ENCODE assay signal across 18 cellular contexts in the genomic region with DNA sequence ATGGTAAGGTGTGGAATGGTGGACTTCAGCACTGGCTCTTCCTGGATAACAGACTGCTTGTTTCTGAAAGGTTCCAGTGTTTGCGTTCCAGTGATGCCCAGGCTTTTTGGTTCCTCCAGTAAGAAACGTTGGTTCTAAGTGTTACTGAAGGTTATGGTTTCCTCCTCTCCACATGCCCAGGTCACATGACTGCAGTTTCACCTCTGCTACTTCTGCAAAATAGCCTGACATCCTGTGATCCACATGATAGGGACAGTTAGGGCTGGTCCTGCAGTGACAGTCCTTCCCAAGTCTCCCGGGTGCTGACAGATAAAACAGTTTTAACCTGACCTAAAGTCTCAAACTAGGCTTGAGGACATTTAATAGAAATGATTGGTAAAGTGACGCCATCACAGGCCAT.
DNase-seq lines count a peak whose midpoint lies in the region; ATAC-seq, FAIRE-seq and TF ChIP-seq lines count a peak whose summit lies in the region.
"Had no signal": no experiment of that assay in that cellular context is flagged by ENCODE, and none has a peak within 500 bp of the region (broad histone marks: within the 10 kb centered on the region; RNA-seq: fewer than 3 reads in every experiment).

No MANE protein-coding gene starts in this region.

- H3K4me2 ChIP-seq in K562 (ENCODE audit: insufficient read depth, low read length): no peak overlapping the region

- H2AFZ ChIP-seq in K562 (ENCODE audit: low read depth, low read length): no peak overlapping the region

- no peak overlapping the region for H3K27ac ChIP-seq in K562 (ENCODE audit: extremely low read depth, low read depth, low read length)
- H3K27ac ChIP-seq in upper lobe of right lung: no peak overlapping the region
- H3K27ac ChIP-seq: BLaER1 treated with 17β-estradiol and CSF1 and Interleukin-3, amounts not matched to agents 10 nM and 100 nM; HL-60; Peyer's patch; SJSA1 had no signal

- FAIRE-seq in K562 (lab: Jason Lieb, UNC): no peak
- FAIRE-seq in HTR-8/SVneo (lab: Jason Lieb, UNC): no peak

- no peaks in the 10 kb centered on the region for H3K79me2 ChIP-seq in K562 (ENCODE audit: control insufficient read depth, insufficient read depth, low read length)

- H3K9me3 ChIP-seq in K562 (replicated peaks; ENCODE audit: control insufficient read depth, insufficient read depth, low read depth, low read length) (no peaks in the 10 kb centered on the region), upper lobe of right lung (no peaks in the 10 kb centered on the region)
- H3K9me3 ChIP-seq: BLaER1 treated with 17β-estradiol and CSF1 and Interleukin-3, amounts not matched to agents 10 nM and 100 nM; Peyer's patch; SJSA1 had no signal

- H3K4me1 ChIP-seq in K562 (replicated peaks in 1 of 2; ENCODE audit: control insufficient read depth in 2 of 2, insufficient read depth in 2 of 2, low read length in 2 of 2) (no peaks in the 10 kb centered on the region; a peak in 1 of 5 replicates), upper lobe of right lung (no peaks in the 10 kb centered on the region)
- H3K4me1 ChIP-seq: Peyer's patch, SJSA1 had no signal

- no peak for TF ChIP-seq RAD21 in K562 (CRISPR knock-in tag; conservative IDR thresholded peaks at IDR 0.05 in 1 of 2, IDR thresholded peaks at IDR 0.05 in 1 of 2)

- WGBS in K562 (ENCODE audit: insufficient coverage, low coverage, missing lambda C conversion rate): 0% methylated on average over 4 of the region's 4 CpGs

- no peak for ATAC-seq in K562
- ATAC-seq in upper lobe of right lung: peak; percentile 37

- H3K36me3 ChIP-seq in K562 (ENCODE audit: control insufficient read depth, insufficient read depth, low read length): no peaks in the 10 kb centered on the region
- no peaks in the 10 kb centered on the region for H3K36me3 ChIP-seq in upper lobe of right lung
- H3K36me3 ChIP-seq: BLaER1 treated with 17β-estradiol and CSF1 and Interleukin-3, amounts not matched to agents 10 nM and 100 nM; Peyer's patch; SJSA1 had no signal

- H3K9ac ChIP-seq in K562 (ENCODE audit: insufficient read depth in 1 of 2, low read depth in 2 of 2, low read length in 2 of 2): no peak overlapping the region
- H3K9ac ChIP-seq: BLaER1 treated with 17β-estradiol and CSF1 and Interleukin-3, amounts not matched to agents 10 nM and 100 nM had no signal

- no peaks in the 10 kb centered on the region for H4K20me1 ChIP-seq in K562 (replicated peaks; ENCODE audit: control insufficient read depth, insufficient read depth, low read length)
- H4K20me1 ChIP-seq: BLaER1 treated with 17β-estradiol and CSF1 and Interleukin-3, amounts not matched to agents 10 nM and 100 nM had no signal

- DNase-seq in GF-D8 (lab: John Stamatoyannopoulos, UW): peak; percentile 6
- DNase-seq in NB4 (ENCODE audit: low read depth): peak; percentile 36
- no peak for DNase-seq in K562 (ENCODE audit: extremely low read depth in 1 of 4, low spot score in 3 of 4)
- DNase-seq in upper lobe of right lung: peak; percentile 10
- DNase-seq in EL: no peak
- DNase-seq in cardiac septum (ENCODE audit: low spot score): no peak
- DNase-seq in HTR-8/SVneo (ENCODE audit: insufficient read length, low spot score): no peak
- DNase-seq: CD8-positive, alpha-beta memory T cell; H7; KG1; MV-4-11; NCI-H1694; NCI-H446 treated with DMSO at 0.1 percent for 48 hours; NCI-H526 treated with DMSO at 0.1 percent for 48 hours; Peyer's patch had no signal

- no peaks in the 10 kb centered on the region for H3K9me1 ChIP-seq in K562 (ENCODE audit: control insufficient read depth, insufficient read depth, low read length)

- POLR2A ChIA-PET in K562 (lab: Yijun Ruan, JAX): no interaction called here

- no TSS peak for BruUV-seq in K562 (replicated peaks; lab: Mats Ljungman, UMichigan)

- H3K27me3 ChIP-seq in K562 (ENCODE audit: control insufficient read depth in 2 of 2, insufficient read depth in 2 of 2, low read length in 2 of 2): peaks cover 0 to 5% of the 10 kb centered on the region in 2 experiments; a peak in 2 of 5 replicates
- H3K27me3 ChIP-seq in upper lobe of right lung: no peaks in the 10 kb centered on the region
- H3K27me3 ChIP-seq: BLaER1 treated with 17β-estradiol and CSF1 and Interleukin-3, amounts not matched to agents 10 nM and 100 nM; Peyer's patch had no signal

- CTCF ChIA-PET in K562 (lab: Yijun Ruan, JAX; ENCODE audit: low intra/inter-chr PET ratio): no interaction called here

- H3K4me3 ChIP-seq in NB4 (ENCODE audit: low read depth, low read length) (no peak overlapping the region), K562 (no peak overlapping the region), upper lobe of right lung (no peak overlapping the region)
- H3K4me3 ChIP-seq: BLaER1 treated with 17β-estradiol and CSF1 and Interleukin-3, amounts not matched to agents 10 nM and 100 nM; Peyer's patch; SJSA1 had no signal

- no peak for TF ChIP-seq POLR2A in NB4 (IDR thresholded peaks at IDR 0.05; ENCODE audit: extremely low read depth, insufficient read length)
- TF ChIP-seq POLR2A in K562 (conservative IDR thresholded peaks at IDR 0.05): no peak

- no peak for TF ChIP-seq EP300 in K562 (IDR thresholded peaks at IDR 0.05; ENCODE audit: low read length)

- TF ChIP-seq CTCF in NB4 (IDR thresholded peaks at IDR 0.05; ENCODE audit: low read depth, low read length) (no peak), K562 (IDR thresholded peaks at IDR 0.05 in 2 of 3, conservative IDR thresholded peaks at IDR 0.05 in 1 of 3; ENCODE audit: insufficient read depth in 2 of 3, low read depth in 1 of 3, low read length in 3 of 3) (no peak), upper lobe of right lung (IDR thresholded peaks at IDR 0.05) (no peak)

- intact Hi-C loops in K562 (cut with micrococcal nuclease): no loop called here
- intact Hi-C loops in upper lobe of right lung (cut with DNase I): no loop called here
- intact Hi-C loops in cardiac septum (cut with DNase I): no loop called here

- in situ Hi-C loops in K562 (cut with MboI): no loop called here

TF ChIP-seq in K562, 482 proteins besides CTCF, POLR2A, EP300 and RAD21:
- TF ChIP-seq, protein P1, sequence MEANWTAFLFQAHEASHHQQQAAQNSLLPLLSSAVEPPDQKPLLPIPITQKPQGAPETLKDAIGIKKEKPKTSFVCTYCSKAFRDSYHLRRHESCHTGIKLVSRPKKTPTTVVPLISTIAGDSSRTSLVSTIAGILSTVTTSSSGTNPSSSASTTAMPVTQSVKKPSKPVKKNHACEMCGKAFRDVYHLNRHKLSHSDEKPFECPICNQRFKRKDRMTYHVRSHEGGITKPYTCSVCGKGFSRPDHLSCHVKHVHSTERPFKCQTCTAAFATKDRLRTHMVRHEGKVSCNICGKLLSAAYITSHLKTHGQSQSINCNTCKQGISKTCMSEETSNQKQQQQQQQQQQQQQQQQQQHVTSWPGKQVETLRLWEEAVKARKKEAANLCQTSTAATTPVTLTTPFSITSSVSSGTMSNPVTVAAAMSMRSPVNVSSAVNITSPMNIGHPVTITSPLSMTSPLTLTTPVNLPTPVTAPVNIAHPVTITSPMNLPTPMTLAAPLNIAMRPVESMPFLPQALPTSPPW (CRISPR knock-in tag; IDR thresholded peaks at IDR 0.05): no peak
- TF ChIP-seq BMI1 (IDR thresholded peaks at IDR 0.05; ENCODE audit: low read length) (no peak), SRSF9 (IDR thresholded peaks at IDR 0.05; ENCODE audit: borderline replicate concordance, low read depth, low read length) (no peak), PHB2 (IDR thresholded peaks at IDR 0.05; ENCODE audit: low read depth) (no peak), ZNF699 (CRISPR knock-in tag; IDR thresholded peaks at IDR 0.05; ENCODE audit: insufficient replicate concordance) (no peak)
- TF ChIP-seq, protein P2, sequence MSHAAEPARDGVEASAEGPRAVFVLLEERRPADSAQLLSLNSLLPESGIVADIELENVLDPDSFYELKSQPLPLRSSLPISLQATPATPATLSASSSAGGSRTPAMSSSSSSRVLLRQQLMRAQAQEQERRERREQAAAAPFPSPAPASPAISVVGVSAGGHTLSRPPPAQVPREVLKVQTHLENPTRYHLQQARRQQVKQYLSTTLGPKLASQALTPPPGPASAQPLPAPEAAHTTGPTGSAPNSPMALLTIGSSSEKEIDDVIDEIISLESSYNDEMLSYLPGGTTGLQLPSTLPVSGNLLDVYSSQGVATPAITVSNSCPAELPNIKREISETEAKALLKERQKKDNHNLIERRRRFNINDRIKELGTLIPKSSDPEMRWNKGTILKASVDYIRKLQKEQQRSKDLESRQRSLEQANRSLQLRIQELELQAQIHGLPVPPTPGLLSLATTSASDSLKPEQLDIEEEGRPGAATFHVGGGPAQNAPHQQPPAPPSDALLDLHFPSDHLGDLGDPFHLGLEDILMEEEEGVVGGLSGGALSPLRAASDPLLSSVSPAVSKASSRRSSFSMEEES (CRISPR knock-in tag; IDR thresholded peaks at IDR 0.05): peak; percentile 67
- TF ChIP-seq, protein P3, sequence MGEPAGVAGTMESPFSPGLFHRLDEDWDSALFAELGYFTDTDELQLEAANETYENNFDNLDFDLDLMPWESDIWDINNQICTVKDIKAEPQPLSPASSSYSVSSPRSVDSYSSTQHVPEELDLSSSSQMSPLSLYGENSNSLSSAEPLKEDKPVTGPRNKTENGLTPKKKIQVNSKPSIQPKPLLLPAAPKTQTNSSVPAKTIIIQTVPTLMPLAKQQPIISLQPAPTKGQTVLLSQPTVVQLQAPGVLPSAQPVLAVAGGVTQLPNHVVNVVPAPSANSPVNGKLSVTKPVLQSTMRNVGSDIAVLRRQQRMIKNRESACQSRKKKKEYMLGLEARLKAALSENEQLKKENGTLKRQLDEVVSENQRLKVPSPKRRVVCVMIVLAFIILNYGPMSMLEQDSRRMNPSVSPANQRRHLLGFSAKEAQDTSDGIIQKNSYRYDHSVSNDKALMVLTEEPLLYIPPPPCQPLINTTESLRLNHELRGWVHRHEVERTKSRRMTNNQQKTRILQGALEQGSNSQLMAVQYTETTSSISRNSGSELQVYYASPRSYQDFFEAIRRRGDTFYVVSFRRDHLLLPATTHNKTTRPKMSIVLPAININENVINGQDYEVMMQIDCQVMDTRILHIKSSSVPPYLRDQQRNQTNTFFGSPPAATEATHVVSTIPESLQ (CRISPR knock-in tag; IDR thresholded peaks at IDR 0.05): no peak

Comparison
In these comparisons a context has a peak if more than half of its experiments do, and no peak if none do; other contexts are left out.
1. DNase-seq: peak in GF-D8 (single experiment), NB4 (single experiment) and upper lobe of right lung (single experiment); none in K562 (0 of 4), EL (single experiment), cardiac septum (single experiment) and HTR-8/SVneo (single experiment).